12 cellular contexts compared by ENCODE assay signal in genomic region chrX:33840176-33840575, GRCh38.
DNase-seq lines count a peak whose midpoint lies in the region; ATAC-seq lines count a peak whose summit lies in the region.
"Had no signal": no experiment of that assay in that cellular context is flagged by ENCODE, and none has a peak within 500 bp of the region (broad histone marks: within the 10 kb centered on the region; RNA-seq: fewer than 3 reads in every experiment).

No MANE protein-coding gene starts in this region.

- DNase-seq in DMS 273 (lab: John Stamatoyannopoulos, UW; ENCODE audit: unreplicated experiment) (peak; percentile 19), DMS 273 treated with DMSO at 0.1 percent for 48 hours (lab: John Stamatoyannopoulos, UW) (no peak), HT-29 (ENCODE audit: low spot score) (peak; percentile 1), NCI-H774 (lab: John Stamatoyannopoulos, UW) (peak; percentile 13), midbrain (lab: John Stamatoyannopoulos, UW) (peak; percentile 6), glomerular visceral epithelial cell (ENCODE audit: extremely low spot score) (no peak)
- DNase-seq: activated CD4-positive, alpha-beta T cell treated with anti-CD3 and anti-CD28 coated beads for 1 hour; left lung; pancreas; small intestine had no signal

- no peak for ATAC-seq in HG03280 (IDR thresholded peaks at IDR 0.05; ENCODE audit: unreplicated experiment)
- no peak for ATAC-seq in GM18519 (IDR thresholded peaks at IDR 0.05; ENCODE audit: low FRiP score, unreplicated experiment)
- ATAC-seq: left lung, pancreas had no signal

Comparison
In these comparisons a context has a peak if more than half of its experiments do, and no peak if none do; other contexts are left out.
1. DNase-seq: peak in DMS 273 (single experiment), HT-29 (single experiment), NCI-H774 (single experiment) and midbrain (single experiment); none in DMS 273 treated with DMSO at 0.1 percent for 48 hours (single experiment) and glomerular visceral epithelial cell (single experiment).